Comparison of ENCODE assay signal across 1 cellular context in genomic region chr3:33372218-33373081, GRCh38.
TF ChIP-seq lines count a peak whose summit lies in the region.

No MANE protein-coding gene starts in this region.

TF ChIP-seq in SK-N-SH treated with all-trans-retinoic acid at 6 μM for 48 hours, 23 proteins besides CTCF, POLR2A, EP300 and RAD21 (continued from another document):
- TF ChIP-seq TSHZ2 (CRISPR knock-in tag; IDR thresholded peaks at IDR 0.05) (no peak), ZNF565 (CRISPR knock-in tag; conservative IDR thresholded peaks at IDR 0.05; ENCODE audit: low read depth) (no peak), ESRRG (CRISPR knock-in tag; IDR thresholded peaks at IDR 0.05) (no peak), BACH2 (CRISPR knock-in tag; IDR thresholded peaks at IDR 0.05; ENCODE audit: borderline replicate concordance) (no peak), TCF4 (CRISPR knock-in tag; IDR thresholded peaks at IDR 0.05; ENCODE audit: borderline replicate concordance) (no peak), ZFP3 (CRISPR knock-in tag; IDR thresholded peaks at IDR 0.05) (no peak)
